Comparison of ENCODE assay signal across 8 cellular contexts in genomic region chr12:96501139-96501741, GRCh38. TPM values are rescaled to one million over a fixed set of nuclear protein-coding genes. Genes with fewer than 3 reads are reported as not detected.
DNase-seq lines count a peak whose midpoint lies in the region; ATAC-seq and TF ChIP-seq lines count a peak whose summit lies in the region.

No MANE protein-coding gene starts in this region.

- no peaks in the 10 kb centered on the region for H3K9me3 Mint-ChIP-seq in activated naive CD4-positive, alpha-beta T cell treated with anti-CD3 and anti-CD28 coated beads, Interleukin-2, amount 50 U/mL, for 72 hours
- H3K9me3 Mint-ChIP-seq in immature natural killer cell: no peaks in the 10 kb centered on the region
- H3K9me3 Mint-ChIP-seq in Caco-2 (ENCODE audit: unreplicated experiment): no peaks in the 10 kb centered on the region

- H3K9me3 ChIP-seq in OCI-LY3 (ENCODE audit: insufficient read depth, low read length) (no peaks in the 10 kb centered on the region), thyroid gland (no peaks in the 10 kb centered on the region), Caco-2 (no peaks in the 10 kb centered on the region)

- H3K27ac Mint-ChIP-seq in activated naive CD4-positive, alpha-beta T cell treated with anti-CD3 and anti-CD28 coated beads, Interleukin-2, amount 50 U/mL, for 72 hours: peak overlapping the region; percentile 30 to 79
- H3K27ac Mint-ChIP-seq in immature natural killer cell: peak overlapping the region; percentile 88 to 96 (median 93)
- H3K27ac Mint-ChIP-seq in Caco-2 (ENCODE audit: unreplicated experiment): no peak overlapping the region

- H3K27me3 ChIP-seq in OCI-LY3 (ENCODE audit: low read depth, low read length) (no peaks in the 10 kb centered on the region), thyroid gland (no peaks in the 10 kb centered on the region), Caco-2 (replicated peaks; ENCODE audit: control insufficient read depth, insufficient read depth, low read length) (no peaks in the 10 kb centered on the region; the same call in 1 of the 2 replicates)

- H3K27ac ChIP-seq in OCI-LY3 (ENCODE audit: low read length): peak overlapping the region; percentile 38
- peak overlapping the region; percentile 20 to 83 (median 48) for H3K27ac ChIP-seq in thyroid gland

- ATAC-seq in GM18867 (IDR thresholded peaks at IDR 0.05; ENCODE audit: unreplicated experiment) (peak; percentile 73), HG03039 (IDR thresholded peaks at IDR 0.05; ENCODE audit: unreplicated experiment) (peak; percentile 62)
- ATAC-seq in activated naive CD4-positive, alpha-beta T cell treated with anti-CD3 and anti-CD28 coated beads, Interleukin-2, amount 50 U/mL, for 72 hours: peak; percentile 60 to 88

- TF ChIP-seq POLR2A in thyroid gland (IDR thresholded peaks at IDR 0.05): no peak

- 39 to 49% methylated on average over 5 of the region's 5 CpGs for WGBS in thyroid gland, 2 donors

- H3K4me3 Mint-ChIP-seq in immature natural killer cell (peak overlapping the region; percentile 33 to 70 (median 64)), Caco-2 (ENCODE audit: unreplicated experiment) (no peak overlapping the region)

- H3K79me2 ChIP-seq in OCI-LY3 (ENCODE audit: low read length): no peaks in the 10 kb centered on the region

- H3K36me3 Mint-ChIP-seq in activated naive CD4-positive, alpha-beta T cell treated with anti-CD3 and anti-CD28 coated beads, Interleukin-2, amount 50 U/mL, for 72 hours: no peaks in the 10 kb centered on the region
- H3K36me3 Mint-ChIP-seq in immature natural killer cell (no peaks in the 10 kb centered on the region), Caco-2 (ENCODE audit: insufficient read depth, unreplicated experiment) (no peaks in the 10 kb centered on the region)

- DNase-seq in AG08395 (ENCODE audit: low spot score) (peak; percentile 54), immature natural killer cell (peak; percentile 52 to 57 (median 54)), thyroid gland (peak; percentile 17 to 26), Caco-2 (no peak)
- DNase-seq in activated naive CD4-positive, alpha-beta T cell treated with anti-CD3 and anti-CD28 coated beads, Interleukin-2, amount 50 U/mL, for 72 hours (ENCODE audit: low spot score in 2 of 2): no peak

- CTCF ChIA-PET in Caco-2 (lab: Charles Lee): no interaction called here

- POLR2A ChIA-PET in Caco-2 (lab: Charles Lee): no interaction called here

- peak overlapping the region; percentile 49 for H3K4me2 ChIP-seq in OCI-LY3 (ENCODE audit: low read length)

- H4K20me1 ChIP-seq in OCI-LY3 (ENCODE audit: insufficient read depth, low read length): no peaks in the 10 kb centered on the region

- H3K4me1 ChIP-seq in OCI-LY3 (ENCODE audit: low read length) (peaks cover 27% of the 10 kb centered on the region), thyroid gland (peaks cover 0 to 5% of the 10 kb centered on the region in 2 donors), Caco-2 (no peaks in the 10 kb centered on the region)

- H3K4me3 ChIP-seq in OCI-LY3 (ENCODE audit: low read length): peak overlapping the region; percentile 5
- H3K4me3 ChIP-seq in thyroid gland (replicated peaks in 1 of 3): no peak overlapping the region
- H3K4me3 ChIP-seq in Caco-2 (ENCODE audit: low read depth, low read length): no peak overlapping the region

- peak overlapping the region; percentile 94 for H2AFZ ChIP-seq in OCI-LY3 (ENCODE audit: low read depth, low read length)

- TF ChIP-seq CTCF in OCI-LY3 (IDR thresholded peaks at IDR 0.05; ENCODE audit: low read depth, low read length) (no peak), thyroid gland (IDR thresholded peaks at IDR 0.05) (no peak), Caco-2 (IDR thresholded peaks at IDR 0.05; ENCODE audit: insufficient read depth in 1 of 2, low read depth in 1 of 2, low read length in 1 of 2, severe bottlenecking in 1 of 2, unreplicated experiment in 1 of 2) (no peak)

- BruUV-seq in Caco-2 (replicated peaks; lab: Mats Ljungman, UMichigan): no TSS peak

- H3K9ac ChIP-seq in OCI-LY3 (ENCODE audit: low read length): peak overlapping the region; percentile 21; the same call in 1 of the 2 replicates

- H3K4me1 Mint-ChIP-seq in immature natural killer cell (peaks cover 43 to 57% of the 10 kb centered on the region in 2 donors), Caco-2 (ENCODE audit: low read depth, unreplicated experiment) (no peaks in the 10 kb centered on the region)

- H3K27me3 Mint-ChIP-seq in immature natural killer cell (ENCODE audit: low read depth in 3 of 3): no peaks in the 10 kb centered on the region
- H3K27me3 Mint-ChIP-seq in Caco-2 (ENCODE audit: insufficient read depth, unreplicated experiment): no peaks in the 10 kb centered on the region

- H3K36me3 ChIP-seq in OCI-LY3 (replicated peaks; ENCODE audit: low read depth, low read length): no peaks in the 10 kb centered on the region
- H3K36me3 ChIP-seq in thyroid gland: no peaks in the 10 kb centered on the region
- H3K36me3 ChIP-seq in Caco-2 (ENCODE audit: control insufficient read depth, insufficient read depth, low read length): no peaks in the 10 kb centered on the region

- intact Hi-C loops in thyroid gland (cut with DNase I): no loop called here
- intact Hi-C loops in Caco-2 (cut with micrococcal nuclease; ENCODE audit: unreplicated experiment): no loop called here

RNA-seq across cellular contexts. Expression of gene CFAP54, which starts 11.9 kb away (rescaled TPM):
- under 1 TPM; 0.30 to 0.31 TPM for total RNA-seq in activated naive CD4-positive, alpha-beta T cell treated with anti-CD3 and anti-CD28 coated beads, Interleukin-2, amount 50 U/mL, for 72 hours
- under 1 TPM in 1 of 3 donors, not detected in 2; 0.13 TPM for polyA plus RNA-seq in immature natural killer cell
- total RNA-seq in thyroid gland (1 to 10 TPM; 3.0 to 5.4 (median 4.1) TPM), Caco-2 (2022) (0.12 and 0.14 TPM in 2 replicates)

Comparison
In these comparisons a context has a peak if more than half of its experiments do, and no peak if none do; other contexts are left out.
1. DNase-seq: peak in AG08395 (single experiment), immature natural killer cell (3 of 3) and thyroid gland (2 of 2); none in activated naive CD4-positive, alpha-beta T cell treated with anti-CD3 and anti-CD28 coated beads, Interleukin-2, amount 50 U/mL, for 72 hours (0 of 2) and Caco-2 (0 of 2).
2. Peak in every context shown above with its lines, with median percentiles within 50 percentile points of each other: ATAC-seq.